In the genomic region with DNA sequence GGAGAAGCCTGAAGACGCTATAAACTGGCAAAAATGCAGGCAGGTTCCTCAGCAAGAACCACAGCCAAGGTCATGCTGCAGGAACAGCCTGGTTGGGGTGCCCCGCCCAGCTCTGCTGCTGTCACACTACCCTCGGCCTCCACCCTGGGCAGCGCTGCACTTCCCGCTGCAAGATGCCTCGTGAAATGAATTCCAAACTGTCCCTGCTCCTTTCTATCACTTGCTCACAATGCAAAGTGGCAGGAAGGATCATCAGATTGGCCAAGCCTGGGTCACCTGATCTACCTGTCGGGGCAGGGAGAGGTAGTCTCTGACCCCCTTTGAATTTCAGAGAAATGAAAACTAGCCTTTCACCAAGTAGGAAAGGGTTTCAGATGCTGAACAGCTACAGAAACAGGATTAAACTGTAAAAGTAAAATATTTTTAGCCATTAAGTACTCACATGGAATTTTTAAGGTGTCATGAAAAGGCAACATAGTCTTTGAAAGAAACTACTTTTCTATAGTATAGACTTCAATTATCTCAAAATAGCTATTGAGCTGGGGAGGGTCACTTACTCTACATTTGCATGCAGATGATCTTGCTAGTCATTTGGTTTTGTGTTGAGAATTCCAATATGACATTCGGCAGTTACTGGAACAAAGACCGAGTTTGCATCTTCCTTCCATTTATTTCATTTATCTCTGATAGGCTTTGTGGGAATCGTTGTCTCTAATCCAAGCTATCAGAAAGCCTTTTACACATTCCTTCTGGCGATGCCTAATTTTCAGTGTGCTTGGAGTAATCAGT, we compare ENCODE assay signal across 16 cellular contexts.
DNase-seq lines count a peak whose midpoint lies in the region; ATAC-seq and TF ChIP-seq lines count a peak whose summit lies in the region.
"Had no signal": no experiment of that assay in that cellular context is flagged by ENCODE, and none has a peak within 500 bp of the region (broad histone marks: within the 10 kb centered on the region; RNA-seq: fewer than 3 reads in every experiment).

No MANE protein-coding gene starts in this region.

- H3K36me3 Mint-ChIP-seq in endodermal cell (ENCODE audit: low read depth) (no peaks in the 10 kb centered on the region), progenitor cell of endocrine pancreas (ENCODE audit: insufficient read depth) (no peaks in the 10 kb centered on the region)
- H3K36me3 Mint-ChIP-seq: activated naive CD8-positive, alpha-beta T cell treated with anti-CD3 and anti-CD28 coated beads for 36 hours had no signal

- H3K27ac Mint-ChIP-seq in endodermal cell (no peak overlapping the region), progenitor cell of endocrine pancreas (no peak overlapping the region)
- H3K27ac Mint-ChIP-seq: activated naive CD8-positive, alpha-beta T cell treated with anti-CD3 and anti-CD28 coated beads for 36 hours had no signal

- H3K4me3 ChIP-seq in DND-41 (ENCODE audit: low read depth in 1 of 2, low read length in 2 of 2) (no peak overlapping the region), endodermal cell (ENCODE audit: low read length) (no peak overlapping the region), mammary epithelial cell (replicated peaks in 1 of 3; ENCODE audit: insufficient read depth in 1 of 3, low read depth in 2 of 3, low read length in 3 of 3) (no peak overlapping the region)
- H3K4me3 ChIP-seq: upper lobe of right lung had no signal

- BruUV-seq in mammary epithelial cell (replicated peaks; lab: Mats Ljungman, UMichigan): no TSS peak

- H3K4me2 ChIP-seq in DND-41 (ENCODE audit: insufficient read depth, low read length): no peak overlapping the region
- no peak overlapping the region for H3K4me2 ChIP-seq in mammary epithelial cell (ENCODE audit: insufficient read depth, low read depth, low read length)

- H3K36me3 ChIP-seq in DND-41 (ENCODE audit: insufficient read depth, low read length) (no peaks in the 10 kb centered on the region), endodermal cell (ENCODE audit: control insufficient read depth, insufficient read depth, low read length) (no peaks in the 10 kb centered on the region), mammary epithelial cell (ENCODE audit: insufficient read depth, low read length) (no peaks in the 10 kb centered on the region)
- H3K36me3 ChIP-seq: upper lobe of right lung, WERI-Rb-1 had no signal

- TF ChIP-seq CTCF in DND-41 (IDR thresholded peaks at IDR 0.05; ENCODE audit: borderline replicate concordance, extremely low read depth, low read length, poor library complexity, severe bottlenecking): no peak
- TF ChIP-seq CTCF in endodermal cell (conservative IDR thresholded peaks at IDR 0.05): no peak
- no peak for TF ChIP-seq CTCF in mammary epithelial cell (conservative IDR thresholded peaks at IDR 0.05 in 1 of 2, IDR thresholded peaks at IDR 0.05 in 1 of 2; ENCODE audit: extremely low read depth in 1 of 2, insufficient read depth in 1 of 2, low read depth in 1 of 2, low read length in 2 of 2)
- TF ChIP-seq CTCF in progenitor cell of endocrine pancreas (IDR thresholded peaks at IDR 0.05; ENCODE audit: unreplicated experiment): no peak

- no peaks in the 10 kb centered on the region for H3K27me3 Mint-ChIP-seq in endodermal cell (ENCODE audit: insufficient read depth)
- H3K27me3 Mint-ChIP-seq in progenitor cell of endocrine pancreas: no peaks in the 10 kb centered on the region
- H3K27me3 Mint-ChIP-seq: activated naive CD8-positive, alpha-beta T cell treated with anti-CD3 and anti-CD28 coated beads for 36 hours had no signal

- H3K4me1 ChIP-seq in DND-41 (ENCODE audit: insufficient read depth, low read length) (peaks cover 3% of the 10 kb centered on the region; the same call in 1 of the 2 replicates), endodermal cell (ENCODE audit: control insufficient read depth, insufficient read depth, low read length) (peaks cover 4% of the 10 kb centered on the region), mammary epithelial cell (ENCODE audit: insufficient read depth, low read length) (no peaks in the 10 kb centered on the region)
- H3K4me1 ChIP-seq: upper lobe of right lung had no signal

- ATAC-seq in DND-41 (ENCODE audit: insufficient read depth, low read depth) (no peak), GM19023 (IDR thresholded peaks at IDR 0.05; ENCODE audit: unreplicated experiment) (no peak), GM21447 (IDR thresholded peaks at IDR 0.05; ENCODE audit: unreplicated experiment) (no peak)
- ATAC-seq: upper lobe of right lung had no signal

- intact Hi-C loops in mammary epithelial cell (cut with micrococcal nuclease): loop anchor here (10.0 kb wide), 2 partner anchors 343 to 527 kb away; no protein-coding TSS in a partner anchor

- no peak overlapping the region for H3K27ac ChIP-seq in DND-41 (ENCODE audit: low read length)
- no peak overlapping the region for H3K27ac ChIP-seq in endodermal cell (ENCODE audit: low read depth, low read length)
- H3K27ac ChIP-seq in mammary epithelial cell (ENCODE audit: insufficient read depth, low read depth, low read length): no peak overlapping the region
- H3K27ac ChIP-seq: upper lobe of right lung, WERI-Rb-1 had no signal

- in situ Hi-C loops in mammary epithelial cell (cut with MboI; ENCODE audit: low sequenced_read_pairs in 2 of 2): no loop called here

- H3K9me3 Mint-ChIP-seq in endodermal cell: no peaks in the 10 kb centered on the region
- H3K9me3 Mint-ChIP-seq in progenitor cell of endocrine pancreas (ENCODE audit: low read depth): no peaks in the 10 kb centered on the region
- H3K9me3 Mint-ChIP-seq: activated naive CD8-positive, alpha-beta T cell treated with anti-CD3 and anti-CD28 coated beads for 36 hours had no signal

- CTCF ChIA-PET in mammary epithelial cell (lab: Charles Lee; ENCODE audit: low non-redundant PET): no interaction called here

- no peak for DNase-seq in DND-41
- DNase-seq in LoVo (ENCODE audit: low spot score): peak; percentile 39
- DNase-seq in endodermal cell: peak; percentile 82
- DNase-seq in myocyte (ENCODE audit: low read depth): peak; percentile 40
- no peak for DNase-seq in mammary epithelial cell
- no peak for DNase-seq in progenitor cell of endocrine pancreas (ENCODE audit: low spot score, unreplicated experiment)
- DNase-seq: activated naive CD8-positive, alpha-beta T cell treated with anti-CD3 and anti-CD28 coated beads for 36 hours; AML-193; DMS53; Kasumi-1; NCI-H2081 treated with DMSO at 0.1 percent for 48 hours; stimulated activated CD4-positive, alpha-beta T cell treated with anti-CD3 and anti-CD28 coated beads, Interleukin-2, amount 100 ng/mL, for 48 hours; upper lobe of right lung; WERI-Rb-1 had no signal

- no peaks in the 10 kb centered on the region for H3K79me2 ChIP-seq in DND-41 (ENCODE audit: insufficient read depth, low read length)
- H3K79me2 ChIP-seq in mammary epithelial cell (ENCODE audit: insufficient read depth, low read length): no peaks in the 10 kb centered on the region

- H3K9ac ChIP-seq in DND-41 (ENCODE audit: low read depth, low read length): no peak overlapping the region
- H3K9ac ChIP-seq in endodermal cell (ENCODE audit: extremely low read depth, low read length, poor library complexity, severe bottlenecking): no peak overlapping the region
- no peak overlapping the region for H3K9ac ChIP-seq in mammary epithelial cell (ENCODE audit: insufficient read depth, low read length)

- peak overlapping the region; percentile 36; the same call in 1 of the 2 replicates for H2AFZ ChIP-seq in DND-41 (ENCODE audit: low read depth, low read length)
- H2AFZ ChIP-seq in mammary epithelial cell (ENCODE audit: low read depth, low read length): no peak overlapping the region

- 70 to 72% methylated on average over 5 to 11 of the region's 11 CpGs for whole genome bisulfite sequencing in endodermal cell (ENCODE audit: insufficient coverage in 1 of 2, insufficient read length in 1 of 2), 2 experiments
- 63% methylated on average over 7 of the region's 11 CpGs for WGBS in mammary epithelial cell (ENCODE audit: low coverage, missing lambda C conversion rate)

- H3K4me1 Mint-ChIP-seq in endodermal cell (peaks cover 9% of the 10 kb centered on the region), progenitor cell of endocrine pancreas (ENCODE audit: low read depth) (no peaks in the 10 kb centered on the region)
- H3K4me1 Mint-ChIP-seq: activated naive CD8-positive, alpha-beta T cell treated with anti-CD3 and anti-CD28 coated beads for 36 hours had no signal

- H4K20me1 ChIP-seq in DND-41 (ENCODE audit: insufficient read depth, low read length): no peaks in the 10 kb centered on the region
- H4K20me1 ChIP-seq in mammary epithelial cell (ENCODE audit: insufficient read depth, low read length): no peaks in the 10 kb centered on the region

- no peaks in the 10 kb centered on the region for H3K27me3 ChIP-seq in DND-41 (ENCODE audit: insufficient read depth, low read length, poor library complexity)
- H3K27me3 ChIP-seq in endodermal cell (ENCODE audit: control insufficient read depth, insufficient read depth, low read length, poor library complexity, severe bottlenecking): no peaks in the 10 kb centered on the region
- H3K27me3 ChIP-seq in mammary epithelial cell (ENCODE audit: insufficient read depth, low read length): no peaks in the 10 kb centered on the region
- H3K27me3 ChIP-seq: upper lobe of right lung had no signal

- H3K4me3 Mint-ChIP-seq in endodermal cell (no peak overlapping the region), progenitor cell of endocrine pancreas (ENCODE audit: low read depth) (no peak overlapping the region)
- H3K4me3 Mint-ChIP-seq: activated naive CD8-positive, alpha-beta T cell treated with anti-CD3 and anti-CD28 coated beads for 36 hours had no signal

- H3K9me3 ChIP-seq in DND-41 (ENCODE audit: insufficient read depth, low read length, severe bottlenecking) (no peaks in the 10 kb centered on the region), endodermal cell (ENCODE audit: control insufficient read depth, low read length) (no peaks in the 10 kb centered on the region), mammary epithelial cell (replicated peaks; ENCODE audit: insufficient read depth, low read length) (no peaks in the 10 kb centered on the region)
- H3K9me3 ChIP-seq: upper lobe of right lung had no signal

- dilution Hi-C loops in mammary epithelial cell (cut with HindIII; ENCODE audit: low sequenced_read_pairs): no loop called here

Comparison
In these comparisons a context has a peak if more than half of its experiments do, and no peak if none do; other contexts are left out.
1. DNase-seq: peak in LoVo (single experiment), endodermal cell (single experiment) and myocyte (single experiment); none in DND-41 (single experiment), mammary epithelial cell (single experiment) and progenitor cell of endocrine pancreas (single experiment).